Comparison of ENCODE assay signal across 9 cellular contexts in genomic region chr2:219737270-219737691, GRCh38.
A peak's percentile ranks its signal among the peaks of the same experiment; 100 is the strongest.
DNase-seq lines count a peak whose midpoint lies in the region; ATAC-seq and TF ChIP-seq lines count a peak whose summit lies in the region.
"Had no signal": no experiment of that assay in that cellular context is flagged by ENCODE, and none has a peak within 500 bp of the region (broad histone marks: within the 10 kb centered on the region; RNA-seq: fewer than 3 reads in every experiment).

No MANE protein-coding gene starts in this region.

- ATAC-seq in Panc1 = peak; percentile 83
- no peak for ATAC-seq in HG02840 (IDR thresholded peaks at IDR 0.05; ENCODE audit: low FRiP score, unreplicated experiment)

- no peaks in the 10 kb centered on the region for H3K27me3 ChIP-seq in Panc1 (ENCODE audit: control insufficient read depth, insufficient read depth, low read length)
- peaks cover 17% of the 10 kb centered on the region for H3K27me3 ChIP-seq in smooth muscle cell (ENCODE audit: low read depth)
- H3K27me3 ChIP-seq in prostate gland (replicated peaks; ENCODE audit: insufficient read depth) = peaks cover 3% of the 10 kb centered on the region

- TF ChIP-seq CTCF in Panc1 (IDR thresholded peaks at IDR 0.05) (peak; percentile 67), foreskin fibroblast (IDR thresholded peaks at IDR 0.05; ENCODE audit: low read depth, low read length) (peak; percentile 74), smooth muscle cell (IDR thresholded peaks at IDR 0.05; ENCODE audit: borderline replicate concordance, insufficient read depth, poor library complexity, severe bottlenecking) (peak; percentile 34), prostate gland (IDR thresholded peaks at IDR 0.05) (peak in 2 of 4 experiments; percentile 26 to 32)

- H3K4me1 ChIP-seq in Panc1 (ENCODE audit: control insufficient read depth, insufficient read depth, low read length) (no peaks in the 10 kb centered on the region), smooth muscle cell (ENCODE audit: low read depth) (peaks cover 3% of the 10 kb centered on the region), prostate gland (replicated peaks) (no peaks in the 10 kb centered on the region)

- H4K20me1 ChIP-seq in smooth muscle cell (ENCODE audit: low read depth) = no peaks in the 10 kb centered on the region

- POLR2A ChIA-PET in Panc1 (lab: Charles Lee) = no interaction called here

- WGBS in smooth muscle cell (ENCODE audit: low lambda C conversion rate) = 78% methylated on average over 4 of the region's 4 CpGs
- 68% methylated on average over 4 of the region's 4 CpGs for WGBS in prostate gland

- H3K9me3 ChIP-seq in Panc1 (ENCODE audit: control insufficient read depth, insufficient read depth, low read depth, low read length) (no peaks in the 10 kb centered on the region), smooth muscle cell (replicated peaks; ENCODE audit: low read depth) (no peaks in the 10 kb centered on the region), prostate gland (no peaks in the 10 kb centered on the region)

- no peaks in the 10 kb centered on the region for H3F3A ChIP-seq in smooth muscle cell (ENCODE audit: low read depth)

- H3K27ac ChIP-seq in Panc1 (ENCODE audit: low read length) = no peak overlapping the region
- H3K27ac ChIP-seq in smooth muscle cell (ENCODE audit: low read depth) = no peak overlapping the region
- no peak overlapping the region for H3K27ac ChIP-seq in prostate gland

- no peak for TF ChIP-seq POLR2A in prostate gland (IDR thresholded peaks at IDR 0.05)

- H3K9ac ChIP-seq in smooth muscle cell (ENCODE audit: low read depth) = no peak overlapping the region

- CTCF ChIA-PET in Panc1 (lab: Charles Lee) = interaction anchor here (1.8 kb wide), 1 partner anchor 99 kb away, joined by 4 read pairs; no protein-coding TSS in a partner anchor

- no peaks in the 10 kb centered on the region for H3K36me3 ChIP-seq in Panc1 (ENCODE audit: control insufficient read depth, insufficient read depth, low read length)
- no peaks in the 10 kb centered on the region for H3K36me3 ChIP-seq in smooth muscle cell (ENCODE audit: low read depth)
- no peaks in the 10 kb centered on the region for H3K36me3 ChIP-seq in prostate gland

- BruUV-seq in Panc1 (replicated peaks; lab: Mats Ljungman, UMichigan) = no TSS peak

- DNase-seq in NCI-H2029 (lab: John Stamatoyannopoulos, UW) = peak; percentile 1
- no peak for DNase-seq in NCI-H2029 treated with DMSO at 0.1 percent for 48 hours (lab: John Stamatoyannopoulos, UW)
- no peak for DNase-seq in Panc1 (ENCODE audit: low read depth, low spot score)
- DNase-seq in foreskin fibroblast = peak in 1 of 2 donors; percentile 41
- no peak for DNase-seq in smooth muscle cell (lab: John Stamatoyannopoulos, UW; ENCODE audit: unreplicated experiment)
- DNase-seq in prostate gland (ENCODE audit: low spot score) = no peak
- no peak for DNase-seq in activated CD4-positive, CD25-positive, alpha-beta regulatory T cell treated with anti-CD3 and anti-CD28 coated beads, Interleukin-2, amount 50 U/mL, for 72 hours
- DNase-seq: AML-193 had no signal

- no peak overlapping the region for H3K4me2 ChIP-seq in smooth muscle cell

- no peaks in the 10 kb centered on the region for H3K79me2 ChIP-seq in smooth muscle cell (ENCODE audit: low read depth)

- H3K4me3 ChIP-seq in Panc1 (ENCODE audit: low read depth in 2 of 2, low read length in 2 of 2) (no peak overlapping the region), foreskin fibroblast (ENCODE audit: low read depth in 1 of 2, low read length in 2 of 2) (no peak overlapping the region), smooth muscle cell (no peak overlapping the region), prostate gland (no peak overlapping the region)

- intact Hi-C loops in Panc1 (cut with micrococcal nuclease; ENCODE audit: unreplicated experiment) (loop anchor here (5.0 kb wide), 2 partner anchors 100 to 1835 kb away; partner anchors contain the start of gene EPHA4), prostate gland (cut with DNase I) (loop anchor here (10.0 kb wide), 1 partner anchor 948 kb away; no protein-coding TSS in a partner anchor)

- in situ Hi-C loops in Panc1 (cut with HindIII; ENCODE audit: low pct_unique_long_range_greater_than_20kb, low sequenced_read_pairs) = no loop called here

- no peak overlapping the region for H2AFZ ChIP-seq in smooth muscle cell (ENCODE audit: low read depth)
